In the genomic region with DNA sequence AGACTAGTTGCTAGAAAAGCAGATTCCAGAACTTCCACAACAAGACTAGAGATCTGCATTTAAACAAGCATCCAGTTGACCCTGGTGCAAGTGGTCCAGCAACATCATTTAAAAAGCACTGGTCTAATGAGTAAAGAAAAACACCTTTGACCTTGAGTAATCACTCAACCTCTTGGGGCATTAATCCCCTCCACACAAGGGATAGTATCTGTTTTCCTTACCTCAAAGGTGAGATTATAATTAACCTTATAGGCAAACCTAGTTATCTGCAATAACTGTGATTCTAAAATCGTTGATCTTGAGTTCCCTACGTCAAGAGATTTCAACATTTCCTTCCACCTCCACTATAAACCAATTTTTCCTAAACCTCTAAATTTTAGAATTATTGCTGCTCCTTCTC, we compare ENCODE assay signal across 2 cellular contexts.
TF ChIP-seq lines count a peak whose summit lies in the region.

No MANE protein-coding gene starts in this region.

TF ChIP-seq in SK-N-SH, 30 proteins besides CTCF, POLR2A, EP300 and RAD21:
- TF ChIP-seq, protein P1, sequence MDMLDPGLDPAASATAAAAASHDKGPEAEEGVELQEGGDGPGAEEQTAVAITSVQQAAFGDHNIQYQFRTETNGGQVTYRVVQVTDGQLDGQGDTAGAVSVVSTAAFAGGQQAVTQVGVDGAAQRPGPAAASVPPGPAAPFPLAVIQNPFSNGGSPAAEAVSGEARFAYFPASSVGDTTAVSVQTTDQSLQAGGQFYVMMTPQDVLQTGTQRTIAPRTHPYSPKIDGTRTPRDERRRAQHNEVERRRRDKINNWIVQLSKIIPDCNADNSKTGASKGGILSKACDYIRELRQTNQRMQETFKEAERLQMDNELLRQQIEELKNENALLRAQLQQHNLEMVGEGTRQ (IDR thresholded peaks at IDR 0.05; ENCODE audit: borderline replicate concordance, low read depth, low read length), result no peak
- no peak for TF ChIP-seq TEAD4 (IDR thresholded peaks at IDR 0.05; ENCODE audit: borderline replicate concordance, insufficient read depth)
- TF ChIP-seq FOSL2 (IDR thresholded peaks at IDR 0.05; ENCODE audit: borderline replicate concordance, low read depth), result no peak
- no peak for TF ChIP-seq GATA2 (CRISPR knock-in tag; IDR thresholded peaks at IDR 0.05)
- TF ChIP-seq GABPA (IDR thresholded peaks at IDR 0.05; ENCODE audit: low read depth), result no peak
- no peak for TF ChIP-seq PBX3 (IDR thresholded peaks at IDR 0.05)
- no peak for TF ChIP-seq JUND (IDR thresholded peaks at IDR 0.05)
- TF ChIP-seq, protein P2, sequence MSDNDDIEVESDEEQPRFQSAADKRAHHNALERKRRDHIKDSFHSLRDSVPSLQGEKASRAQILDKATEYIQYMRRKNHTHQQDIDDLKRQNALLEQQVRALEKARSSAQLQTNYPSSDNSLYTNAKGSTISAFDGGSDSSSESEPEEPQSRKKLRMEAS (IDR thresholded peaks at IDR 0.05; ENCODE audit: low read depth), result no peak
- TF ChIP-seq TCF12 (IDR thresholded peaks at IDR 0.05), result no peak
- TF ChIP-seq USF1 (IDR thresholded peaks at IDR 0.05; ENCODE audit: borderline replicate concordance, low read depth), result no peak
- TF ChIP-seq MEF2A (IDR thresholded peaks at IDR 0.05; ENCODE audit: borderline replicate concordance, low read depth), result no peak
- no peak for TF ChIP-seq IRF3 (IDR thresholded peaks at IDR 0.05; ENCODE audit: low read depth, low read length)
- no peak for TF ChIP-seq TAF1 (IDR thresholded peaks at IDR 0.05; ENCODE audit: borderline replicate concordance, low read depth, low read length)

TF ChIP-seq in SK-N-SH treated with all-trans-retinoic acid at 6 μM for 48 hours, 23 proteins besides CTCF, POLR2A, EP300 and RAD21 (continued from another document):
- TF ChIP-seq, protein P3, sequence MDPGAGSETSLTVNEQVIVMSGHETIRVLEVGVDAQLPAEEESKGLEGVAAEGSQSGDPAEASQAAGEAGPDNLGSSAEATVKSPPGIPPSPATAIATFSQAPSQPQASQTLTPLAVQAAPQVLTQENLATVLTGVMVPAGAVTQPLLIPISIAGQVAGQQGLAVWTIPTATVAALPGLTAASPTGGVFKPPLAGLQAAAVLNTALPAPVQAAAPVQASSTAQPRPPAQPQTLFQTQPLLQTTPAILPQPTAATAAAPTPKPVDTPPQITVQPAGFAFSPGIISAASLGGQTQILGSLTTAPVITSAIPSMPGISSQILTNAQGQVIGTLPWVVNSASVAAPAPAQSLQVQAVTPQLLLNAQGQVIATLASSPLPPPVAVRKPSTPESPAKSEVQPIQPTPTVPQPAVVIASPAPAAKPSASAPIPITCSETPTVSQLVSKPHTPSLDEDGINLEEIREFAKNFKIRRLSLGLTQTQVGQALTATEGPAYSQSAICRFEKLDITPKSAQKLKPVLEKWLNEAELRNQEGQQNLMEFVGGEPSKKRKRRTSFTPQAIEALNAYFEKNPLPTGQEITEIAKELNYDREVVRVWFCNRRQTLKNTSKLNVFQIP (CRISPR knock-in tag; IDR thresholded peaks at IDR 0.05; ENCODE audit: borderline replicate concordance, low read depth), result no peak
- TF ChIP-seq ZFP30 (CRISPR knock-in tag; IDR thresholded peaks at IDR 0.05) (no peak), TSHZ2 (CRISPR knock-in tag; IDR thresholded peaks at IDR 0.05) (no peak), ZC3H10 (CRISPR knock-in tag; IDR thresholded peaks at IDR 0.05) (no peak), GLIS3 (CRISPR knock-in tag; IDR thresholded peaks at IDR 0.05) (no peak), ZNF70 (CRISPR knock-in tag; IDR thresholded peaks at IDR 0.05) (no peak), ARNTL (CRISPR knock-in tag; IDR thresholded peaks at IDR 0.05; ENCODE audit: borderline replicate concordance, low read depth) (no peak), SNAI2 (CRISPR knock-in tag; IDR thresholded peaks at IDR 0.05) (no peak), ZNF565 (CRISPR knock-in tag; conservative IDR thresholded peaks at IDR 0.05; ENCODE audit: low read depth) (no peak), TCF4 (CRISPR knock-in tag; IDR thresholded peaks at IDR 0.05; ENCODE audit: borderline replicate concordance) (no peak)
- TF ChIP-seq, protein P4, sequence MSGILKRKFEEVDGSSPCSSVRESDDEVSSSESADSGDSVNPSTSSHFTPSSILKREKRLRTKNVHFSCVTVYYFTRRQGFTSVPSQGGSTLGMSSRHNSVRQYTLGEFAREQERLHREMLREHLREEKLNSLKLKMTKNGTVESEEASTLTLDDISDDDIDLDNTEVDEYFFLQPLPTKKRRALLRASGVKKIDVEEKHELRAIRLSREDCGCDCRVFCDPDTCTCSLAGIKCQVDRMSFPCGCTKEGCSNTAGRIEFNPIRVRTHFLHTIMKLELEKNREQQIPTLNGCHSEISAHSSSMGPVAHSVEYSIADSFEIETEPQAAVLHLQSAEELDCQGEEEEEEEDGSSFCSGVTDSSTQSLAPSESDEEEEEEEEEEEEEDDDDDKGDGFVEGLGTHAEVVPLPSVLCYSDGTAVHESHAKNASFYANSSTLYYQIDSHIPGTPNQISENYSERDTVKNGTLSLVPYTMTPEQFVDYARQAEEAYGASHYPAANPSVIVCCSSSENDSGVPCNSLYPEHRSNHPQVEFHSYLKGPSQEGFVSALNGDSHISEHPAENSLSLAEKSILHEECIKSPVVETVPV (CRISPR knock-in tag; IDR thresholded peaks at IDR 0.05), result no peak
